ENCODE assay signal across 22 cellular contexts in the genomic region with DNA sequence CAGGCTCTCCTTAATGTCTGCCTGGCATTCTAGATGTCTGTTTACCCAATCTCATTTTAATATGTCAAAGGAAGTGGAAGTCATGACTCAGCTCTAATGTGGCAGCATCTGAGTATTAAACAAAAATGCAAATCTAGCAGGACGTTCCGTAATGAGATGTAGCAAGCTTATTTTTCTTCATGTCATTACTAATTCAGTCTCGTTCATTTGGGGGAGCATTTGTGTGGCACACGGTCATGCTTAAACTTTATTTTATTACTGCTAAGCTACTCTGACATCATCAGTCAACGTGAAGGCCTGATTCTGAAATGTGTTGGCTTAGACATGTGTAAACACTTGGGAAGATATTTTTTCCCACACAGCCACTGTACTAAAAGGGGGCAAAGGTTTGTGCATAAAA.
DNase-seq lines count a peak whose midpoint lies in the region; ATAC-seq and TF ChIP-seq lines count a peak whose summit lies in the region.
"Had no signal": no experiment of that assay in that cellular context is flagged by ENCODE, and none has a peak within 500 bp of the region (broad histone marks: within the 10 kb centered on the region; RNA-seq: fewer than 3 reads in every experiment).

No MANE protein-coding gene starts in this region.

- no peaks in the 10 kb centered on the region for H3K36me3 ChIP-seq in GM23248 (ENCODE audit: low read depth)
- H3K36me3 ChIP-seq: brain microvascular endothelial cell, left ventricle myocardium inferior, ovary had no signal

- no peak overlapping the region for H3K4me3 ChIP-seq in GM23248
- H3K4me3 ChIP-seq: dorsolateral prefrontal cortex, left ventricle myocardium inferior, ovary had no signal

- in situ Hi-C loops in GM23248 (cut with MboI) = no loop called here

- no peak overlapping the region for H3K27ac ChIP-seq in GM23248
- H3K27ac ChIP-seq: brain microvascular endothelial cell, dorsolateral prefrontal cortex, left ventricle myocardium inferior, ovary had no signal

- no peak overlapping the region for H3K27ac Mint-ChIP-seq in activated naive CD4-positive, alpha-beta T cell treated with anti-CD3 and anti-CD28 coated beads, Interleukin-2, amount 50 U/mL, for 72 hours
- H3K27ac Mint-ChIP-seq: activated naive CD4-positive, alpha-beta T cell treated with anti-CD3 and anti-CD28 coated beads for 36 hours; T-helper 2 cell treated with Interferon-gamma antibody and Interleukin-4, amounts not matched to agents 5 μg/mL and 100 μg/mL, for 36 hours had no signal

- H3K9me2 ChIP-seq in GM23248 (ENCODE audit: insufficient read depth) = no peaks in the 10 kb centered on the region

- ATAC-seq in SK-N-SH treated with all-trans-retinoic acid at 6 μM for 48 hours (no peak), GM18858 (IDR thresholded peaks at IDR 0.05; ENCODE audit: unreplicated experiment) (no peak)
- ATAC-seq in activated naive CD4-positive, alpha-beta T cell treated with anti-CD3 and anti-CD28 coated beads, Interleukin-2, amount 50 U/mL, for 72 hours = no peak

- H3K9me3 Mint-ChIP-seq in activated naive CD4-positive, alpha-beta T cell treated with anti-CD3 and anti-CD28 coated beads, Interleukin-2, amount 50 U/mL, for 72 hours = no peaks in the 10 kb centered on the region
- H3K9me3 Mint-ChIP-seq: activated naive CD4-positive, alpha-beta T cell treated with anti-CD3 and anti-CD28 coated beads for 36 hours; T-helper 2 cell treated with Interferon-gamma antibody and Interleukin-4, amounts not matched to agents 5 μg/mL and 100 μg/mL, for 36 hours had no signal

- H2AFZ ChIP-seq in GM23248 = no peak overlapping the region

- no peaks in the 10 kb centered on the region for H4K20me1 ChIP-seq in GM23248 (ENCODE audit: insufficient read depth)

- no peak overlapping the region for H3K9ac ChIP-seq in GM23248

- no peaks in the 10 kb centered on the region for H3K27me3 ChIP-seq in GM23248 (replicated peaks; ENCODE audit: insufficient read depth)
- H3K27me3 ChIP-seq: brain microvascular endothelial cell, ovary had no signal

- WGBS in GM23248 (ENCODE audit: low coverage in 1 of 2, low lambda C conversion rate in 2 of 2, missing lambda C conversion rate in 2 of 2), 2 experiments = 0 to 1% methylated on average over 5 of the region's 5 CpGs

- H3F3A ChIP-seq in GM23248 (ENCODE audit: insufficient read depth) = no peaks in the 10 kb centered on the region

- H3K4me2 ChIP-seq in GM23248 (ENCODE audit: unreplicated experiment) = no peak overlapping the region

- H3K9me3 ChIP-seq in GM23248 (ENCODE audit: low read depth) = no peaks in the 10 kb centered on the region
- H3K9me3 ChIP-seq: left ventricle myocardium inferior, ovary had no signal

- DNase-seq in GM23248 = peak; percentile 0
- peak; percentile 24 for DNase-seq in NCI-H2029 (lab: John Stamatoyannopoulos, UW)
- DNase-seq in amniotic epithelial cell (ENCODE audit: low read depth) = peak; percentile 2
- DNase-seq in iris pigment epithelial cell (ENCODE audit: low read depth) = peak; percentile 34
- no peak for DNase-seq in A172 (ENCODE audit: low spot score)
- no peak for DNase-seq in activated naive CD4-positive, alpha-beta T cell treated with anti-CD3 and anti-CD28 coated beads, Interleukin-2, amount 50 U/mL, for 72 hours (ENCODE audit: low spot score in 2 of 2)
- DNase-seq: activated CD4-positive, alpha-beta T cell treated with anti-CD3 and anti-CD28 coated beads for 4 hours; activated CD8-positive, alpha-beta memory T cell treated with anti-CD3 and anti-CD28 coated beads, Interleukin-2, amount 50 U/mL, for 4 hours; activated naive CD4-positive, alpha-beta T cell treated with anti-CD3 and anti-CD28 coated beads for 36 hours; AML-193; brain microvascular endothelial cell; dorsolateral prefrontal cortex; Kasumi-1; left ventricle myocardium inferior; naive B cell; NCI-H2081 treated with DMSO at 0.1 percent for 48 hours; NCI-H774; ovary; stimulated activated CD4-positive, alpha-beta T cell treated with anti-CD3 and anti-CD28 coated beads, Interleukin-4, amount 100 ng/mL, for 24 hours had no signal

- no peaks in the 10 kb centered on the region for H3K36me3 Mint-ChIP-seq in activated naive CD4-positive, alpha-beta T cell treated with anti-CD3 and anti-CD28 coated beads, Interleukin-2, amount 50 U/mL, for 72 hours
- H3K36me3 Mint-ChIP-seq: naive B cell had no signal

- H3K4me1 ChIP-seq in GM23248 (ENCODE audit: insufficient read depth) = no peaks in the 10 kb centered on the region
- H3K4me1 ChIP-seq: left ventricle myocardium inferior had no signal

- no peaks in the 10 kb centered on the region for H3K79me2 ChIP-seq in GM23248 (ENCODE audit: insufficient read depth)

TF ChIP-seq in SK-N-SH treated with all-trans-retinoic acid at 6 μM for 48 hours, 23 proteins besides CTCF, POLR2A, EP300 and RAD21:
- TF ChIP-seq, protein P1, sequence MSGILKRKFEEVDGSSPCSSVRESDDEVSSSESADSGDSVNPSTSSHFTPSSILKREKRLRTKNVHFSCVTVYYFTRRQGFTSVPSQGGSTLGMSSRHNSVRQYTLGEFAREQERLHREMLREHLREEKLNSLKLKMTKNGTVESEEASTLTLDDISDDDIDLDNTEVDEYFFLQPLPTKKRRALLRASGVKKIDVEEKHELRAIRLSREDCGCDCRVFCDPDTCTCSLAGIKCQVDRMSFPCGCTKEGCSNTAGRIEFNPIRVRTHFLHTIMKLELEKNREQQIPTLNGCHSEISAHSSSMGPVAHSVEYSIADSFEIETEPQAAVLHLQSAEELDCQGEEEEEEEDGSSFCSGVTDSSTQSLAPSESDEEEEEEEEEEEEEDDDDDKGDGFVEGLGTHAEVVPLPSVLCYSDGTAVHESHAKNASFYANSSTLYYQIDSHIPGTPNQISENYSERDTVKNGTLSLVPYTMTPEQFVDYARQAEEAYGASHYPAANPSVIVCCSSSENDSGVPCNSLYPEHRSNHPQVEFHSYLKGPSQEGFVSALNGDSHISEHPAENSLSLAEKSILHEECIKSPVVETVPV (CRISPR knock-in tag; IDR thresholded peaks at IDR 0.05) = no peak
- no peak for TF ChIP-seq POU6F1 (CRISPR knock-in tag; IDR thresholded peaks at IDR 0.05; ENCODE audit: borderline replicate concordance, low read depth)

Comparison
In these comparisons a context has a peak if more than half of its experiments do, and no peak if none do; other contexts are left out.
1. DNase-seq: peak in GM23248 (single experiment), NCI-H2029 (single experiment), amniotic epithelial cell (single experiment) and iris pigment epithelial cell (single experiment); none in A172 (single experiment) and activated naive CD4-positive, alpha-beta T cell treated with anti-CD3 and anti-CD28 coated beads, Interleukin-2, amount 50 U/mL, for 72 hours (0 of 2).